Comparison of ENCODE assay signal across 10 cellular contexts in genomic region chr12:45668641-45669040, GRCh38.
DNase-seq lines count a peak whose midpoint lies in the region; ATAC-seq and TF ChIP-seq lines count a peak whose summit lies in the region.
"Had no signal": no experiment of that assay in that cellular context is flagged by ENCODE, and none has a peak within 500 bp of the region (broad histone marks: within the 10 kb centered on the region; RNA-seq: fewer than 3 reads in every experiment).

No MANE protein-coding gene starts in this region.

- no peak for DNase-seq in T-helper 1 cell
- no peak for DNase-seq in T-cell
- DNase-seq in ureter (ENCODE audit: low spot score), result no peak
- DNase-seq in DMS 273 (lab: John Stamatoyannopoulos, UW; ENCODE audit: unreplicated experiment), result no peak
- DNase-seq in GM23338 (ENCODE audit: low spot score), result no peak
- DNase-seq: activated CD4-positive, alpha-beta T cell treated with anti-CD3 and anti-CD28 coated beads for 4 hours had no signal

- peak overlapping the region; percentile 85 for H3K27ac Mint-ChIP-seq in T-helper 1 cell treated with Interleukin-12 subunit alpha and Interleukin-12 subunit beta and Interleukin-4 antibody, amounts not matched to agents 30 μg/mL and 1 μg/mL, for 36 hours
- peak overlapping the region; percentile 89 to 93 for H3K27ac Mint-ChIP-seq in T-cell
- peak overlapping the region; percentile 33 for H3K27ac Mint-ChIP-seq in stimulated activated memory B cell treated with anti-CD40 and anti-IgM and Interleukin-4, amounts not matched to agents 10 μg/mL and 1 μg/mL and 100 μg/mL, for 72 hours
- H3K27ac Mint-ChIP-seq in GM23338, result no peak overlapping the region

- peak overlapping the region; percentile 65 for H3K4me3 Mint-ChIP-seq in T-helper 1 cell treated with Interleukin-12 subunit alpha and Interleukin-12 subunit beta and Interleukin-4 antibody, amounts not matched to agents 30 μg/mL and 1 μg/mL, for 36 hours
- peak overlapping the region; percentile 54 to 80 (median 77) for H3K4me3 Mint-ChIP-seq in T-cell
- H3K4me3 Mint-ChIP-seq in stimulated activated memory B cell treated with anti-CD40 and anti-IgM and Interleukin-4, amounts not matched to agents 10 μg/mL and 1 μg/mL and 100 μg/mL, for 72 hours, result no peak overlapping the region
- no peak overlapping the region for H3K4me3 Mint-ChIP-seq in GM23338

- no peak overlapping the region for H3K4me2 ChIP-seq in GM23338

- no peaks in the 10 kb centered on the region for H3K79me2 ChIP-seq in GM23338 (replicated peaks; ENCODE audit: insufficient read depth)
- H3K79me2 ChIP-seq: parathyroid adenoma had no signal

- peaks cover 20% of the 10 kb centered on the region for H3K27me3 Mint-ChIP-seq in T-helper 1 cell treated with Interleukin-12 subunit alpha and Interleukin-12 subunit beta and Interleukin-4 antibody, amounts not matched to agents 30 μg/mL and 1 μg/mL, for 36 hours (ENCODE audit: low read depth)
- no peaks in the 10 kb centered on the region for H3K27me3 Mint-ChIP-seq in T-cell
- no peaks in the 10 kb centered on the region for H3K27me3 Mint-ChIP-seq in stimulated activated memory B cell treated with anti-CD40 and anti-IgM and Interleukin-4, amounts not matched to agents 10 μg/mL and 1 μg/mL and 100 μg/mL, for 72 hours
- peaks cover 1% of the 10 kb centered on the region for H3K27me3 Mint-ChIP-seq in GM23338 (ENCODE audit: insufficient read depth, low read depth, poor library complexity)

- peaks cover 4% of the 10 kb centered on the region; the same call in 1 of the 2 replicates for H3K4me1 ChIP-seq in GM23338 (ENCODE audit: insufficient read depth)
- H3K4me1 ChIP-seq: parathyroid adenoma had no signal

- no peaks in the 10 kb centered on the region for H3K9me2 ChIP-seq in GM23338 (ENCODE audit: insufficient read depth)

- H3K9me3 Mint-ChIP-seq in T-helper 1 cell treated with Interleukin-12 subunit alpha and Interleukin-12 subunit beta and Interleukin-4 antibody, amounts not matched to agents 30 μg/mL and 1 μg/mL, for 36 hours, result no peaks in the 10 kb centered on the region
- H3K9me3 Mint-ChIP-seq in T-cell (no peaks in the 10 kb centered on the region), GM23338 (no peaks in the 10 kb centered on the region)
- no peaks in the 10 kb centered on the region for H3K9me3 Mint-ChIP-seq in stimulated activated memory B cell treated with anti-CD40 and anti-IgM and Interleukin-4, amounts not matched to agents 10 μg/mL and 1 μg/mL and 100 μg/mL, for 72 hours

- POLR2A ChIA-PET in T-cell (lab: Charles Lee), result interaction anchor here (0.6 to 0.9 kb wide), 5 partner anchors 10 to 1671 kb away, joined by 3 read pairs; no protein-coding TSS in a partner anchor

- H4K20me1 ChIP-seq in GM23338 (replicated peaks; ENCODE audit: insufficient read depth), result no peaks in the 10 kb centered on the region

- no peak for TF ChIP-seq CTCF in GM23338 (conservative IDR thresholded peaks at IDR 0.05; ENCODE audit: low read depth in 2 of 2)

- H3K36me3 ChIP-seq in GM23338 (ENCODE audit: insufficient read depth), result no peaks in the 10 kb centered on the region

- H2AFZ ChIP-seq in GM23338, result no peak overlapping the region; the same call in 1 of the 2 replicates
- H2AFZ ChIP-seq: parathyroid adenoma had no signal

- H3K4me1 Mint-ChIP-seq in T-helper 1 cell treated with Interleukin-12 subunit alpha and Interleukin-12 subunit beta and Interleukin-4 antibody, amounts not matched to agents 30 μg/mL and 1 μg/mL, for 36 hours (ENCODE audit: low read depth), result peaks cover 40% of the 10 kb centered on the region
- H3K4me1 Mint-ChIP-seq in T-cell, result peaks cover 31 to 32% (median 32%) of the 10 kb centered on the region in 3 donors
- peaks cover 9% of the 10 kb centered on the region for H3K4me1 Mint-ChIP-seq in stimulated activated memory B cell treated with anti-CD40 and anti-IgM and Interleukin-4, amounts not matched to agents 10 μg/mL and 1 μg/mL and 100 μg/mL, for 72 hours
- H3K4me1 Mint-ChIP-seq in GM23338, result peaks cover 6% of the 10 kb centered on the region; the same call in 2 of the 3 replicates

- peaks cover 10% of the 10 kb centered on the region for H3K36me3 Mint-ChIP-seq in T-helper 1 cell treated with Interleukin-12 subunit alpha and Interleukin-12 subunit beta and Interleukin-4 antibody, amounts not matched to agents 30 μg/mL and 1 μg/mL, for 36 hours (ENCODE audit: low read depth)
- H3K36me3 Mint-ChIP-seq in T-cell (no peaks in the 10 kb centered on the region), GM23338 (ENCODE audit: low read depth) (no peaks in the 10 kb centered on the region)
- no peaks in the 10 kb centered on the region for H3K36me3 Mint-ChIP-seq in stimulated activated memory B cell treated with anti-CD40 and anti-IgM and Interleukin-4, amounts not matched to agents 10 μg/mL and 1 μg/mL and 100 μg/mL, for 72 hours

- peak; percentile 20 for ATAC-seq in HG02870 (IDR thresholded peaks at IDR 0.05; ENCODE audit: unreplicated experiment)
- ATAC-seq in T-cell (replicated peaks in 1 of 4), result no peak
- no peak for ATAC-seq in stimulated activated memory B cell treated with anti-CD40 and anti-IgM and Interleukin-4, amounts not matched to agents 10 μg/mL and 1 μg/mL and 100 μg/mL, for 72 hours
- no peak for ATAC-seq in GM23338

- no peaks in the 10 kb centered on the region for H3K27me3 ChIP-seq in GM23338 (ENCODE audit: insufficient read depth)

- no peaks in the 10 kb centered on the region for H3F3A ChIP-seq in GM23338 (replicated peaks; ENCODE audit: low read depth)

- no peak overlapping the region for H3K4me3 ChIP-seq in GM23338

- no peak overlapping the region for H3K27ac ChIP-seq in GM23338 (ENCODE audit: low read depth)
- H3K27ac ChIP-seq: parathyroid adenoma had no signal

- CTCF ChIA-PET in T-cell (lab: Charles Lee), result interaction anchor here (0.6 to 3.0 kb wide), 10 partner anchors 12 to 125 kb away, joined by 3 to 22 read pairs (median 4); no protein-coding TSS in a partner anchor

TF ChIP-seq in GM23338, 12 proteins besides CTCF, POLR2A, EP300 and RAD21:
- TF ChIP-seq POLR2AphosphoS5 (IDR thresholded peaks at IDR 0.05; ENCODE audit: low read depth), result no peak
- no peak for TF ChIP-seq ETS1 (IDR thresholded peaks at IDR 0.05)
- no peak for TF ChIP-seq EZH2 (IDR thresholded peaks at IDR 0.05; ENCODE audit: low read depth, unreplicated experiment)
- TF ChIP-seq STAT1 (IDR thresholded peaks at IDR 0.05; ENCODE audit: unreplicated experiment), result no peak
- no peak for TF ChIP-seq NANOG (IDR thresholded peaks at IDR 0.05; ENCODE audit: borderline replicate concordance)
- no peak for TF ChIP-seq CREB1 (CRISPR knock-in tag; IDR thresholded peaks at IDR 0.05; ENCODE audit: low read depth)

Comparison
In these comparisons a context has a peak if more than half of its experiments do, and no peak if none do; other contexts are left out.
1. H3K4me3 Mint-ChIP-seq: peak in T-helper 1 cell treated with Interleukin-12 subunit alpha and Interleukin-12 subunit beta and Interleukin-4 antibody, amounts not matched to agents 30 μg/mL and 1 μg/mL, for 36 hours (single experiment) and T-cell (3 of 3); none in stimulated activated memory B cell treated with anti-CD40 and anti-IgM and Interleukin-4, amounts not matched to agents 10 μg/mL and 1 μg/mL and 100 μg/mL, for 72 hours (single experiment) and GM23338 (single experiment).